Comparison of ENCODE assay signal across 19 cellular contexts in the genomic region with DNA sequence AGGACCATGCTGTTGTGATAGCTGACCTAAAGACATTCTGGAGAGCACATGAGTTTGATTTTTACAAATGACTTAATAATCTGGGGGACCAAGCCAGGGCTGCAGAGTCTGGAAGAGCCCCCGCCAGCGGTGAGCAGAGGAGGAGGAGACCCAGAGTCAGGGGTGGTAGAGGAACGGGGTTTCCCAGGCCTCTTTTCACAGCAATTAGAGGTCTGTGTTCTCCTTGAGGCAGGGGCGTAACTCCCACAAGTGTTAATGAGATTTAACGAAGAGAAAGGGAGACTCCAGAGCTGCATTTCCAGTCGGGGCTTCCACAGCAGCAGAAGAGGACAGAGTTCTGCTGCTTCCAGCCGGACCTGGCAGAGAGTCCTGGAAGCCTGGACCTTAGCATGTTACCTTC.
A peak's percentile ranks its signal among the peaks of the same experiment; 100 is the strongest.
DNase-seq lines count a peak whose midpoint lies in the region; ATAC-seq and TF ChIP-seq lines count a peak whose summit lies in the region.
"Had no signal": no experiment of that assay in that cellular context is flagged by ENCODE, and none has a peak within 500 bp of the region (broad histone marks: within the 10 kb centered on the region; RNA-seq: fewer than 3 reads in every experiment).

No MANE protein-coding gene starts in this region.

- H2AK5ac ChIP-seq in mesendoderm (ENCODE audit: low read length): no peak overlapping the region

- H3K23ac ChIP-seq in mesendoderm (ENCODE audit: low read length): no peak overlapping the region

- intact Hi-C loops in activated CD8-positive, alpha-beta T cell treated with anti-CD3 and anti-CD28 coated beads for 36 hours (cut with micrococcal nuclease): loop anchor here (5.0 kb wide), 5 partner anchors 281 to 1186 kb away; a partner anchor contains a TSS
- intact Hi-C loops in testis (cut with DNase I; ENCODE audit: low total_unique reads) (loop anchor here (10.0 kb wide), 2 partner anchors 708 to 1018 kb away; no protein-coding TSS in a partner anchor), uterus (cut with DNase I; ENCODE audit: low total_unique reads) (loop anchor here (5.0 kb wide), 1 partner anchor 1016 kb away; no protein-coding TSS in a partner anchor)

- DNase-seq in activated naive CD4-positive, alpha-beta T cell treated with anti-CD3 and anti-CD28 coated beads, Interleukin-2, amount 10 ng/mL, durations not matched to agents 7 days and 5 days: no peak
- no peak for DNase-seq in activated naive CD4-positive, alpha-beta T cell treated with anti-CD3 and anti-CD28 coated beads, Interleukin-2, amount 50 U/mL, for 72 hours (ENCODE audit: low spot score in 2 of 2)
- no peak for DNase-seq in activated CD8-positive, alpha-beta T cell treated with anti-CD3 and anti-CD28 coated beads for 36 hours
- DNase-seq in mesendoderm (peak; percentile 22), testis (no peak), uterus (no peak), DMS 273 treated with DMSO at 0.1 percent for 48 hours (lab: John Stamatoyannopoulos, UW) (no peak)
- no peak for DNase-seq in stimulated activated CD4-positive, alpha-beta T cell treated with anti-CD3 and anti-CD28 coated beads, Interleukin-4, amount 100 ng/mL, for 1 hour
- DNase-seq: activated CD4-positive, alpha-beta T cell treated with anti-CD3 and anti-CD28 coated beads for 4 hours; activated CD8-positive, alpha-beta memory T cell treated with anti-CD3 and anti-CD28 coated beads, Interleukin-2, amount 50 U/mL, for 4 hours; SIG-M5; stimulated activated naive CD8-positive, alpha-beta T cell treated with anti-CD3 and anti-CD28 coated beads, Interleukin-15, Interleukin-2, amounts not matched to agents 100 U/mL and 50 U/mL, for 24 hours had no signal

- H3K27me3 Mint-ChIP-seq in activated naive CD4-positive, alpha-beta T cell treated with anti-CD3 and anti-CD28 coated beads, Interleukin-2, amount 10 ng/mL, durations not matched to agents 7 days and 5 days: peaks cover 16% of the 10 kb centered on the region
- peaks cover 13% of the 10 kb centered on the region for H3K27me3 Mint-ChIP-seq in activated CD8-positive, alpha-beta T cell treated with anti-CD3 and anti-CD28 coated beads for 36 hours

- peaks cover 6% of the 10 kb centered on the region for H3K36me3 Mint-ChIP-seq in activated naive CD4-positive, alpha-beta T cell treated with anti-CD3 and anti-CD28 coated beads, Interleukin-2, amount 10 ng/mL, durations not matched to agents 7 days and 5 days
- H3K36me3 Mint-ChIP-seq in activated naive CD4-positive, alpha-beta T cell treated with anti-CD3 and anti-CD28 coated beads, Interleukin-2, amount 50 U/mL, for 72 hours: no peaks in the 10 kb centered on the region
- no peaks in the 10 kb centered on the region for H3K36me3 Mint-ChIP-seq in activated CD8-positive, alpha-beta T cell treated with anti-CD3 and anti-CD28 coated beads for 36 hours (ENCODE audit: low read depth)
- H3K36me3 Mint-ChIP-seq: naive thymus-derived CD8-positive, alpha-beta T cell; T-cell had no signal

- no peaks in the 10 kb centered on the region for H3K79me2 ChIP-seq in mesendoderm (ENCODE audit: control insufficient read depth, insufficient read depth, low read length)

- no peak for TF ChIP-seq CTCF in activated CD8-positive, alpha-beta T cell treated with anti-CD3 and anti-CD28 coated beads for 36 hours (IDR thresholded peaks at IDR 0.05)
- TF ChIP-seq CTCF in testis (IDR thresholded peaks at IDR 0.05) (no peak), uterus (IDR thresholded peaks at IDR 0.05) (no peak)

- H3K9me3 ChIP-seq in testis (no peaks in the 10 kb centered on the region), uterus (no peaks in the 10 kb centered on the region)
- H3K9me3 ChIP-seq: BLaER1 treated with 17β-estradiol and CSF1 and Interleukin-3, amounts not matched to agents 10 nM and 100 nM; gastrocnemius medialis; transverse colon had no signal

- H3K18ac ChIP-seq in mesendoderm (ENCODE audit: low read length): no peak overlapping the region

- no peak overlapping the region for H3K27ac ChIP-seq in mesendoderm (ENCODE audit: low read depth, low read length)
- no peak overlapping the region for H3K27ac ChIP-seq in testis
- no peak overlapping the region for H3K27ac ChIP-seq in uterus
- H3K27ac ChIP-seq: BLaER1 treated with 17β-estradiol and CSF1 and Interleukin-3, amounts not matched to agents 10 nM and 100 nM; gastrocnemius medialis; PC-9; transverse colon had no signal

- no peak overlapping the region for H2BK120ac ChIP-seq in mesendoderm (ENCODE audit: low read depth, low read length)

- no peak overlapping the region for H4K5ac ChIP-seq in mesendoderm (ENCODE audit: low read length)

- no peaks in the 10 kb centered on the region for H3K36me3 ChIP-seq in mesendoderm (ENCODE audit: control insufficient read depth, insufficient read depth, low read length)
- no peaks in the 10 kb centered on the region for H3K36me3 ChIP-seq in testis (ENCODE audit: low read depth, missing control alignments)
- H3K36me3 ChIP-seq in uterus: no peaks in the 10 kb centered on the region
- H3K36me3 ChIP-seq: BLaER1 treated with 17β-estradiol and CSF1 and Interleukin-3, amounts not matched to agents 10 nM and 100 nM; gastrocnemius medialis; transverse colon had no signal

- H2BK5ac ChIP-seq in mesendoderm (ENCODE audit: low read length): no peak overlapping the region

- no peak for ATAC-seq in activated naive CD4-positive, alpha-beta T cell treated with anti-CD3 and anti-CD28 coated beads, Interleukin-2, amount 50 U/mL, for 72 hours
- ATAC-seq in activated CD8-positive, alpha-beta T cell treated with anti-CD3 and anti-CD28 coated beads for 36 hours: no peak

- TF ChIP-seq POLR2A in testis (IDR thresholded peaks at IDR 0.05): no peak
- no peak for TF ChIP-seq POLR2A in uterus (IDR thresholded peaks at IDR 0.05)

- H3K4me3 ChIP-seq in mesendoderm (ENCODE audit: low read length): no peak overlapping the region
- peak overlapping the region; percentile 32 to 43 for H3K4me3 ChIP-seq in testis
- H3K4me3 ChIP-seq in uterus: no peak overlapping the region
- H3K4me3 ChIP-seq: BLaER1 treated with 17β-estradiol and CSF1 and Interleukin-3, amounts not matched to agents 10 nM and 100 nM; PC-9 had no signal

- H3K79me1 ChIP-seq in mesendoderm (ENCODE audit: low read length): no peaks in the 10 kb centered on the region

- H3K27me3 ChIP-seq in mesendoderm (ENCODE audit: insufficient read depth, low read length, poor library complexity) (no peaks in the 10 kb centered on the region), testis (no peaks in the 10 kb centered on the region), uterus (no peaks in the 10 kb centered on the region)
- H3K27me3 ChIP-seq: BLaER1 treated with 17β-estradiol and CSF1 and Interleukin-3, amounts not matched to agents 10 nM and 100 nM; gastrocnemius medialis had no signal

- CTCF ChIA-PET in activated naive CD4-positive, alpha-beta T cell treated with anti-CD3 and anti-CD28 coated beads, Interleukin-2, amount 10 ng/mL, durations not matched to agents 7 days and 5 days (lab: Charles Lee): interaction anchor here (0.8 to 2.3 kb wide), 12 partner anchors 10 to 1184 kb away, joined by 3 to 10 read pairs (median 4); no protein-coding TSS in a partner anchor
- CTCF ChIA-PET in activated CD8-positive, alpha-beta T cell treated with anti-CD3 and anti-CD28 coated beads for 36 hours (lab: Charles Lee): interaction anchor here (0.8 to 1.6 kb wide), 6 partner anchors 9 to 1183 kb away, joined by 3 to 11 read pairs (median 3); a partner anchor contains a TSS

- H4K8ac ChIP-seq in mesendoderm (ENCODE audit: low read depth, low read length): no peak overlapping the region

- H3K9ac ChIP-seq in mesendoderm (ENCODE audit: low read length): no peak overlapping the region

- H3K4me1 ChIP-seq in mesendoderm (ENCODE audit: control insufficient read depth, low read depth, low read length) (no peaks in the 10 kb centered on the region), testis (peaks cover 5% of the 10 kb centered on the region), uterus (no peaks in the 10 kb centered on the region)

- no peak overlapping the region for H3K4me3 Mint-ChIP-seq in activated naive CD4-positive, alpha-beta T cell treated with anti-CD3 and anti-CD28 coated beads, Interleukin-2, amount 10 ng/mL, durations not matched to agents 7 days and 5 days
- peak overlapping the region; percentile 58 for H3K4me3 Mint-ChIP-seq in activated CD8-positive, alpha-beta T cell treated with anti-CD3 and anti-CD28 coated beads for 36 hours

- H3K4ac ChIP-seq in mesendoderm (ENCODE audit: low read depth, low read length): no peak overlapping the region

- no peaks in the 10 kb centered on the region for H3K9me3 Mint-ChIP-seq in activated naive CD4-positive, alpha-beta T cell treated with anti-CD3 and anti-CD28 coated beads, Interleukin-2, amount 10 ng/mL, durations not matched to agents 7 days and 5 days
- H3K9me3 Mint-ChIP-seq in activated naive CD4-positive, alpha-beta T cell treated with anti-CD3 and anti-CD28 coated beads, Interleukin-2, amount 50 U/mL, for 72 hours: no peaks in the 10 kb centered on the region
- H3K9me3 Mint-ChIP-seq in activated CD8-positive, alpha-beta T cell treated with anti-CD3 and anti-CD28 coated beads for 36 hours: no peaks in the 10 kb centered on the region
- H3K9me3 Mint-ChIP-seq: central memory CD8-positive, alpha-beta T cell; naive thymus-derived CD8-positive, alpha-beta T cell; T-cell had no signal

- H3K4me1 Mint-ChIP-seq in activated naive CD4-positive, alpha-beta T cell treated with anti-CD3 and anti-CD28 coated beads, Interleukin-2, amount 10 ng/mL, durations not matched to agents 7 days and 5 days: peaks cover 47% of the 10 kb centered on the region
- peaks cover 10% of the 10 kb centered on the region for H3K4me1 Mint-ChIP-seq in activated CD8-positive, alpha-beta T cell treated with anti-CD3 and anti-CD28 coated beads for 36 hours (ENCODE audit: low read depth)

- no peak overlapping the region for H3K4me2 ChIP-seq in mesendoderm (ENCODE audit: low read length)

- no peak overlapping the region for H2BK15ac ChIP-seq in mesendoderm (replicated peaks; ENCODE audit: low read depth)

- POLR2A ChIA-PET in activated CD8-positive, alpha-beta T cell treated with anti-CD3 and anti-CD28 coated beads for 36 hours (lab: Charles Lee): interaction anchor here (0.6 kb wide), 1 partner anchor 570 kb away, joined by 3 read pairs; no protein-coding TSS in a partner anchor

- peak overlapping the region; percentile 50 for H3K27ac Mint-ChIP-seq in activated naive CD4-positive, alpha-beta T cell treated with anti-CD3 and anti-CD28 coated beads, Interleukin-2, amount 10 ng/mL, durations not matched to agents 7 days and 5 days
- H3K27ac Mint-ChIP-seq in activated naive CD4-positive, alpha-beta T cell treated with anti-CD3 and anti-CD28 coated beads, Interleukin-2, amount 50 U/mL, for 72 hours: no peak overlapping the region
- no peak overlapping the region for H3K27ac Mint-ChIP-seq in activated CD8-positive, alpha-beta T cell treated with anti-CD3 and anti-CD28 coated beads for 36 hours
- H3K27ac Mint-ChIP-seq: T-cell had no signal

- WGBS in mesendoderm (ENCODE audit: extremely low coverage, insufficient coverage, low lambda C conversion rate): no CpG with 5 or more reads among the region's 7 CpGs
- WGBS in testis, 2 donors: 53 to 61% methylated on average over 7 of the region's 7 CpGs

- H3K56ac ChIP-seq in mesendoderm (ENCODE audit: low read length): peak overlapping the region; percentile 12

Comparison
In these comparisons a context has a peak if more than half of its experiments do, and no peak if none do; other contexts are left out.
1. H3K4me3 ChIP-seq: peak in testis (2 of 2); none in mesendoderm (single experiment) and uterus (0 of 2).